In genomic region chr16:31476305-31477219, GRCh38 we compare ENCODE assay signal across 9 cellular contexts. TPM values are rescaled to one million over a fixed set of nuclear protein-coding genes. Genes with fewer than 3 reads are reported as not detected.
A peak's percentile ranks its signal among the peaks of the same experiment; 100 is the strongest.
DNase-seq lines count a peak whose midpoint lies in the region; ATAC-seq, FAIRE-seq and TF ChIP-seq lines count a peak whose summit lies in the region.
"Had no signal": no experiment of that assay in that cellular context is flagged by ENCODE, and none has a peak within 500 bp of the region (broad histone marks: within the 10 kb centered on the region; RNA-seq: fewer than 3 reads in every experiment).

No MANE protein-coding gene starts in this region.

- H3K9ac ChIP-seq in K562 (ENCODE audit: insufficient read depth in 1 of 2, low read depth in 2 of 2, low read length in 2 of 2) (peak overlapping the region; percentile 76 to 90), mesenchymal stem cell (ENCODE audit: low read length) (no peak overlapping the region)

- in situ Hi-C loops in K562 (cut with MboI), result no loop called here

- H2BK12ac ChIP-seq in mesenchymal stem cell (ENCODE audit: low read length in 2 of 2), result no peak overlapping the region

- TF ChIP-seq RAD21 in K562 (CRISPR knock-in tag; conservative IDR thresholded peaks at IDR 0.05 in 1 of 2, IDR thresholded peaks at IDR 0.05 in 1 of 2), result no peak

- H2BK5ac ChIP-seq in mesenchymal stem cell (ENCODE audit: low read depth, low read length, poor library complexity, severe bottlenecking), result no peak overlapping the region

- no peak overlapping the region for H4K91ac ChIP-seq in mesenchymal stem cell (ENCODE audit: low read length)

- POLR2A ChIA-PET in K562 (lab: Yijun Ruan, JAX), result interaction anchor here (0.6 to 2.1 kb wide), 7 partner anchors 10 to 918 kb away, joined by 3 to 13 read pairs (median 4); partner anchors contain the start of gene ZNF764

- TF ChIP-seq POLR2A in GM12891 (IDR thresholded peaks at IDR 0.05; ENCODE audit: low read depth, low read length), result no peak
- no peak for TF ChIP-seq POLR2A in K562 (conservative IDR thresholded peaks at IDR 0.05)

- CTCF ChIA-PET in K562 (lab: Yijun Ruan, JAX; ENCODE audit: low intra/inter-chr PET ratio), result no interaction called here

- H3K79me2 ChIP-seq in K562 (ENCODE audit: control insufficient read depth, insufficient read depth, low read length), result no peaks in the 10 kb centered on the region

- H2AFZ ChIP-seq in K562 (ENCODE audit: low read depth, low read length) (peak overlapping the region; percentile 93), mesenchymal stem cell (ENCODE audit: low read depth, low read length) (no peak overlapping the region)

- H3K4me3 ChIP-seq in K562 (peak overlapping the region; percentile 51), mesenchymal stem cell (ENCODE audit: insufficient read depth in 1 of 2, low read depth in 1 of 2, low read length in 2 of 2) (no peak overlapping the region), foreskin fibroblast (ENCODE audit: low read depth in 1 of 2, low read length in 2 of 2) (no peak overlapping the region)

- H3K36me3 ChIP-seq in K562 (ENCODE audit: control insufficient read depth, insufficient read depth, low read length) (no peaks in the 10 kb centered on the region), mesenchymal stem cell (ENCODE audit: control insufficient read depth in 1 of 2, insufficient read depth in 2 of 2, low read depth in 1 of 2, low read length in 2 of 2) (peaks cover 51 to 59% of the 10 kb centered on the region in 2 experiments)

- peak overlapping the region in 1 of 2 experiments; percentile 75 for H3K18ac ChIP-seq in mesenchymal stem cell (ENCODE audit: low read depth in 1 of 2, low read length in 2 of 2)

- H2BK120ac ChIP-seq in mesenchymal stem cell (ENCODE audit: low read depth, low read length), result no peak overlapping the region

- peak overlapping the region; percentile 85 for H3K4me2 ChIP-seq in K562 (ENCODE audit: insufficient read depth, low read length)
- H3K4me2 ChIP-seq in mesenchymal stem cell (ENCODE audit: low read length, poor library complexity, severe bottlenecking), result no peak overlapping the region

- DNase-seq in GM12891 (ENCODE audit: insufficient read length, low spot score) (peak; percentile 87), T-helper 22 cell (ENCODE audit: low read depth) (peak; percentile 78), K562 (ENCODE audit: extremely low read depth in 1 of 4, low spot score in 3 of 4) (peak; percentile 87 to 94 (median 91)), mesenchymal stem cell (peak; percentile 23), foreskin fibroblast (no peak)
- peak; percentile 82 to 84 for DNase-seq in stimulated activated CD8-positive, alpha-beta memory T cell treated with anti-CD3 and anti-CD28 coated beads, Interleukin-4, amount 100 ng/mL, for 1 hour (ENCODE audit: low read depth in 2 of 2, low spot score in 1 of 2)
- DNase-seq: IMR-90 had no signal

- H3K9me1 ChIP-seq in K562 (ENCODE audit: control insufficient read depth, insufficient read depth, low read length), result no peaks in the 10 kb centered on the region

- peak overlapping the region; percentile 7 for H2BK15ac ChIP-seq in mesenchymal stem cell (ENCODE audit: low read depth, poor library complexity, severe bottlenecking)

- 25% methylated on average over 25 of the region's 68 CpGs for WGBS in K562 (ENCODE audit: insufficient coverage, low coverage, missing lambda C conversion rate)
- 34% methylated on average over 57 of the region's 68 CpGs for WGBS in mesenchymal stem cell

- H4K8ac ChIP-seq in mesenchymal stem cell (ENCODE audit: low read length), result peak overlapping the region; percentile 45

- no peaks in the 10 kb centered on the region for H3K9me3 ChIP-seq in K562 (replicated peaks; ENCODE audit: control insufficient read depth, insufficient read depth, low read depth, low read length)
- H3K9me3 ChIP-seq in mesenchymal stem cell (ENCODE audit: control insufficient read depth, low read length), result no peaks in the 10 kb centered on the region

- ATAC-seq in HG03066 (IDR thresholded peaks at IDR 0.05; ENCODE audit: low read depth, unreplicated experiment), result peak; percentile 53
- peak; percentile 78 for ATAC-seq in K562
- no peak for ATAC-seq in HG02884 (IDR thresholded peaks at IDR 0.05; ENCODE audit: unreplicated experiment)

- peak overlapping the region in 1 of 2 experiments; percentile 17 for H3K4ac ChIP-seq in mesenchymal stem cell (ENCODE audit: low read depth in 1 of 2, low read length in 2 of 2)

- FAIRE-seq in GM12891 (lab: Jason Lieb, UNC) (no peak), K562 (lab: Jason Lieb, UNC) (no peak)

- H3K23ac ChIP-seq in mesenchymal stem cell (ENCODE audit: low read length in 2 of 2), result no peak overlapping the region

- H2AK5ac ChIP-seq in mesenchymal stem cell (ENCODE audit: low read length, severe bottlenecking), result no peak overlapping the region

- H3K27ac ChIP-seq in K562 (ENCODE audit: extremely low read depth, low read depth, low read length) (peak overlapping the region; percentile 89), mesenchymal stem cell (ENCODE audit: low read length, poor library complexity, severe bottlenecking) (no peak overlapping the region)

- H4K20me1 ChIP-seq in K562 (replicated peaks; ENCODE audit: control insufficient read depth, insufficient read depth, low read length), result no peaks in the 10 kb centered on the region

- intact Hi-C loops in K562 (cut with micrococcal nuclease), result no loop called here

- H3K4me1 ChIP-seq in K562 (replicated peaks in 1 of 2; ENCODE audit: control insufficient read depth in 2 of 2, insufficient read depth in 2 of 2, low read length in 2 of 2) (peaks cover 41 to 74% of the 10 kb centered on the region in 2 experiments), mesenchymal stem cell (ENCODE audit: control insufficient read depth, insufficient read depth, low read depth, low read length) (peaks cover 23% of the 10 kb centered on the region)

- no peak for TF ChIP-seq EP300 in K562 (IDR thresholded peaks at IDR 0.05; ENCODE audit: low read length)

- BruUV-seq in K562 (replicated peaks; lab: Mats Ljungman, UMichigan), result TSS peak; percentile 68

- H3K27me3 ChIP-seq in K562 (ENCODE audit: control insufficient read depth in 2 of 2, insufficient read depth in 2 of 2, low read length in 2 of 2) (no peaks in the 10 kb centered on the region), mesenchymal stem cell (ENCODE audit: control insufficient read depth in 1 of 2, insufficient read depth in 1 of 2, low read length in 2 of 2) (peaks cover 0 to 6% of the 10 kb centered on the region in 2 experiments)

- TF ChIP-seq CTCF in K562 (IDR thresholded peaks at IDR 0.05 in 2 of 3, conservative IDR thresholded peaks at IDR 0.05 in 1 of 3; ENCODE audit: insufficient read depth in 2 of 3, low read depth in 1 of 3, low read length in 3 of 3), result no peak
- no peak for TF ChIP-seq CTCF in foreskin fibroblast (IDR thresholded peaks at IDR 0.05; ENCODE audit: low read depth, low read length)

- no peak overlapping the region for H3K14ac ChIP-seq in mesenchymal stem cell (ENCODE audit: low read length in 2 of 2)

- peaks cover 13% of the 10 kb centered on the region for H3K79me1 ChIP-seq in mesenchymal stem cell (replicated peaks; ENCODE audit: low read length, poor library complexity, severe bottlenecking)

RNA-seq across cellular contexts. Expression of gene TGFB1I1, which starts 4.6 kb away (rescaled TPM):
- 1.5 TPM for polyA plus RNA-seq in GM12891 (2012; ENCODE audit: low read depth, missing spikeins)
- 0.44 and 0.81 TPM in 2 replicates for total RNA-seq in K562 (2011; cell fraction: chromatin; rRNA removed; ENCODE audit: low replicate concordance)
- 1.2 and 1.4 TPM in 2 replicates for total RNA-seq in K562 (2011; cell fraction: nucleolus; rRNA removed)
- total RNA-seq in K562 (2011; cell fraction: nucleoplasm; rRNA removed), result 0.73 and 0.92 TPM in 2 replicates
- total RNA-seq in K562 (2014; rRNA removed), result 0.53 and 0.91 TPM in 2 replicates
- 0.11 and 0.29 TPM in 2 replicates for total RNA-seq in K562 (2014; rRNA removed; fragmentation: Illumina TruSeq; extraction: Trizol)
- 0.25 and 0.26 TPM in 2 replicates for total RNA-seq in K562 (2015; rRNA removed; fragmentation: Illumina TruSeq; extraction: Trizol)
- total RNA-seq in K562 (2021), result 0.64 and 0.85 TPM in 2 replicates
- polyA plus RNA-seq in K562 (2011; rRNA removed), result 0.04 and 0.08 TPM in 2 replicates
- 0.25 and 0.67 TPM in 2 replicates for polyA plus RNA-seq in K562 (2011; cell fraction: cytosol; rRNA removed)
- polyA plus RNA-seq in K562 (2011; cell fraction: nucleus; rRNA removed), result 0.22 and 0.28 TPM in 2 replicates
- polyA plus RNA-seq in K562 (2012), result 0.72 and 1.9 TPM in 2 replicates
- polyA plus RNA-seq in K562 (2014; fragmentation: Illumina TruSeq; extraction: Trizol), result 0.62 and 0.73 TPM in 2 replicates
- under 1 TPM; 0.06 TPM for polyA plus RNA-seq in K562 (2014; fragmentation: Nextera tagmentation; extraction: Ambion mirVana)
- polyA plus RNA-seq in K562 (2014; rRNA removed), result 0.19 and 0.54 TPM in 2 replicates
- polyA minus RNA-seq in K562 (2011; rRNA and poly(A)+ RNA removed), result not detected in 2 replicates
- polyA minus RNA-seq in K562 (2011; cell fraction: cytosol; rRNA and poly(A)+ RNA removed), result 1.4 TPM in 1 of 2 replicates, not detected in the other
- polyA minus RNA-seq in K562 (2011; cell fraction: nucleus; rRNA and poly(A)+ RNA removed), result 0.22 TPM in 1 of 2 replicates, not detected in the other
- 125 TPM for polyA plus RNA-seq in mesenchymal stem cell (2013, experiment 1 of 2)
- 118 TPM for polyA plus RNA-seq in mesenchymal stem cell (2013, experiment 2 of 2)

RNA-seq across cellular contexts. Expression of gene SLC5A2, which starts 6.4 kb away (rescaled TPM):
- 0.26 TPM for polyA plus RNA-seq in GM12891 (2012; ENCODE audit: low read depth, missing spikeins)
- total RNA-seq in K562 (2011; cell fraction: chromatin; rRNA removed; ENCODE audit: low replicate concordance), result not detected in 2 replicates
- not detected in 2 replicates for total RNA-seq in K562 (2011; cell fraction: nucleolus; rRNA removed)
- not detected in 2 replicates for total RNA-seq in K562 (2011; cell fraction: nucleoplasm; rRNA removed)
- not detected in 2 replicates for total RNA-seq in K562 (2014; rRNA removed)
- not detected in 2 replicates for total RNA-seq in K562 (2014; rRNA removed; fragmentation: Illumina TruSeq; extraction: Trizol)
- not detected in 2 replicates for total RNA-seq in K562 (2015; rRNA removed; fragmentation: Illumina TruSeq; extraction: Trizol)
- 0.07 TPM in 1 of 2 replicates, not detected in the other for total RNA-seq in K562 (2021)
- polyA plus RNA-seq in K562 (2011; rRNA removed), result not detected in 2 replicates
- 0.03 TPM in 1 of 2 replicates, not detected in the other for polyA plus RNA-seq in K562 (2011; cell fraction: cytosol; rRNA removed)
- not detected in 2 replicates for polyA plus RNA-seq in K562 (2011; cell fraction: nucleus; rRNA removed)
- polyA plus RNA-seq in K562 (2012), result 0.56 and 2.4 TPM in 2 replicates
- polyA plus RNA-seq in K562 (2014; fragmentation: Illumina TruSeq; extraction: Trizol), result not detected in 2 replicates
- 1 to 10 TPM; 2.2 to 2.7 TPM for polyA plus RNA-seq in K562 (2014; fragmentation: Nextera tagmentation; extraction: Ambion mirVana)
- polyA plus RNA-seq in K562 (2014; rRNA removed), result not detected in 2 replicates
- not detected in 2 replicates for polyA minus RNA-seq in K562 (2011; rRNA and poly(A)+ RNA removed)
- polyA minus RNA-seq in K562 (2011; cell fraction: cytosol; rRNA and poly(A)+ RNA removed), result not detected in 2 replicates
- polyA minus RNA-seq in K562 (2011; cell fraction: nucleus; rRNA and poly(A)+ RNA removed), result not detected in 2 replicates
- polyA plus RNA-seq in mesenchymal stem cell (2013, experiment 1 of 2), result not detected
- polyA plus RNA-seq in mesenchymal stem cell (2013, experiment 2 of 2), result not detected
- total RNA-seq: IMR-90 had no signal
- polyA plus RNA-seq: IMR-90 had no signal

RNA-seq across cellular contexts. Expression of gene ARMC5, which starts 17.3 kb away (rescaled TPM):
- 7.6 TPM for polyA plus RNA-seq in GM12891 (2012; ENCODE audit: low read depth, missing spikeins)
- total RNA-seq in K562 (2011; cell fraction: chromatin; rRNA removed; ENCODE audit: low replicate concordance), result 14.5 and 27.5 TPM in 2 replicates
- 22.8 and 23.9 TPM in 2 replicates for total RNA-seq in K562 (2011; cell fraction: nucleolus; rRNA removed)
- total RNA-seq in K562 (2011; cell fraction: nucleoplasm; rRNA removed), result 15.2 and 19.7 TPM in 2 replicates
- 10.3 and 11.8 TPM in 2 replicates for total RNA-seq in K562 (2014; rRNA removed)
- 1.2 and 1.9 TPM in 2 replicates for total RNA-seq in K562 (2014; rRNA removed; fragmentation: Illumina TruSeq; extraction: Trizol)
- total RNA-seq in K562 (2015; rRNA removed; fragmentation: Illumina TruSeq; extraction: Trizol), result 5.0 and 6.6 TPM in 2 replicates
- 13.2 and 13.5 TPM in 2 replicates for total RNA-seq in K562 (2021)
- 2.1 and 5.6 TPM in 2 replicates for polyA plus RNA-seq in K562 (2011; rRNA removed)
- 3.3 and 7.9 TPM in 2 replicates for polyA plus RNA-seq in K562 (2011; cell fraction: cytosol; rRNA removed)
- polyA plus RNA-seq in K562 (2011; cell fraction: nucleus; rRNA removed), result 33.0 and 40.2 TPM in 2 replicates
- polyA plus RNA-seq in K562 (2012), result 8.9 and 9.6 TPM in 2 replicates
- 1.8 and 4.8 TPM in 2 replicates for polyA plus RNA-seq in K562 (2014; fragmentation: Illumina TruSeq; extraction: Trizol)
- polyA plus RNA-seq in K562 (2014; fragmentation: Nextera tagmentation; extraction: Ambion mirVana), result under 1 TPM; 0.11 to 0.17 TPM
- polyA plus RNA-seq in K562 (2014; rRNA removed), result 8.4 and 9.5 TPM in 2 replicates
- polyA minus RNA-seq in K562 (2011; rRNA and poly(A)+ RNA removed), result 1.6 and 2.5 TPM in 2 replicates
- polyA minus RNA-seq in K562 (2011; cell fraction: cytosol; rRNA and poly(A)+ RNA removed), result 4.5 and 6.8 TPM in 2 replicates
- polyA minus RNA-seq in K562 (2011; cell fraction: nucleus; rRNA and poly(A)+ RNA removed), result 5.1 and 8.1 TPM in 2 replicates
- polyA plus RNA-seq in mesenchymal stem cell (2013, experiment 1 of 2), result 5.3 TPM
- 5.0 TPM for polyA plus RNA-seq in mesenchymal stem cell (2013, experiment 2 of 2)

RNA-seq across cellular contexts. Expression of gene RUSF1, which starts 31.6 kb away (rescaled TPM):
- 29.6 TPM for polyA plus RNA-seq in GM12891 (2012; ENCODE audit: low read depth, missing spikeins)
- total RNA-seq in K562 (2011; cell fraction: chromatin; rRNA removed; ENCODE audit: low replicate concordance), result 95.6 and 204 TPM in 2 replicates
- total RNA-seq in K562 (2011; cell fraction: nucleolus; rRNA removed), result 127 and 145 TPM in 2 replicates
- total RNA-seq in K562 (2011; cell fraction: nucleoplasm; rRNA removed), result 113 and 120 TPM in 2 replicates
- total RNA-seq in K562 (2014; rRNA removed), result 27.6 and 35.1 TPM in 2 replicates
- 15.8 and 17.8 TPM in 2 replicates for total RNA-seq in K562 (2014; rRNA removed; fragmentation: Illumina TruSeq; extraction: Trizol)
- total RNA-seq in K562 (2015; rRNA removed; fragmentation: Illumina TruSeq; extraction: Trizol), result 22.9 and 23.4 TPM in 2 replicates
- total RNA-seq in K562 (2021), result 44.1 and 49.8 TPM in 2 replicates
- polyA plus RNA-seq in K562 (2011; rRNA removed), result 46.7 and 74.1 TPM in 2 replicates
- 66.4 and 70.6 TPM in 2 replicates for polyA plus RNA-seq in K562 (2011; cell fraction: cytosol; rRNA removed)
- polyA plus RNA-seq in K562 (2011; cell fraction: nucleus; rRNA removed), result 343 and 373 TPM in 2 replicates
- polyA plus RNA-seq in K562 (2012), result 40.1 and 104 TPM in 2 replicates
- polyA plus RNA-seq in K562 (2014; fragmentation: Illumina TruSeq; extraction: Trizol), result 43.2 and 54.4 TPM in 2 replicates
- under 1 TPM; 0.80 to 0.89 TPM for polyA plus RNA-seq in K562 (2014; fragmentation: Nextera tagmentation; extraction: Ambion mirVana)
- 52.8 and 54.4 TPM in 2 replicates for polyA plus RNA-seq in K562 (2014; rRNA removed)
- polyA minus RNA-seq in K562 (2011; rRNA and poly(A)+ RNA removed), result 35.6 and 38.8 TPM in 2 replicates
- polyA minus RNA-seq in K562 (2011; cell fraction: cytosol; rRNA and poly(A)+ RNA removed), result 36.8 and 41.0 TPM in 2 replicates
- 50.6 and 81.8 TPM in 2 replicates for polyA minus RNA-seq in K562 (2011; cell fraction: nucleus; rRNA and poly(A)+ RNA removed)
- polyA plus RNA-seq in mesenchymal stem cell (2013, experiment 1 of 2), result 41.3 TPM
- 40.4 TPM for polyA plus RNA-seq in mesenchymal stem cell (2013, experiment 2 of 2)

RNA-seq across cellular contexts. Expression of gene ZNF843, which starts 34.0 kb away (rescaled TPM):
- polyA plus RNA-seq in GM12891 (2012; ENCODE audit: low read depth, missing spikeins), result 0.03 TPM
- not detected in 2 replicates for total RNA-seq in K562 (2011; cell fraction: chromatin; rRNA removed; ENCODE audit: low replicate concordance)
- 0.17 TPM in 1 of 2 replicates, not detected in the other for total RNA-seq in K562 (2011; cell fraction: nucleolus; rRNA removed)
- 0.23 TPM in 1 of 2 replicates, not detected in the other for total RNA-seq in K562 (2011; cell fraction: nucleoplasm; rRNA removed)
- not detected in 2 replicates for total RNA-seq in K562 (2014; rRNA removed)
- not detected in 2 replicates for total RNA-seq in K562 (2014; rRNA removed; fragmentation: Illumina TruSeq; extraction: Trizol)
- not detected in 2 replicates for total RNA-seq in K562 (2015; rRNA removed; fragmentation: Illumina TruSeq; extraction: Trizol)
- total RNA-seq in K562 (2021), result 0.13 TPM in 1 of 2 replicates, not detected in the other
- 0.03 and 0.06 TPM in 2 replicates for polyA plus RNA-seq in K562 (2011; rRNA removed)
- 0.04 and 0.12 TPM in 2 replicates for polyA plus RNA-seq in K562 (2011; cell fraction: cytosol; rRNA removed)
- polyA plus RNA-seq in K562 (2011; cell fraction: nucleus; rRNA removed), result 0.04 and 0.06 TPM in 2 replicates
- polyA plus RNA-seq in K562 (2012), result 0.09 and 0.21 TPM in 2 replicates
- 0.04 and 0.07 TPM in 2 replicates for polyA plus RNA-seq in K562 (2014; fragmentation: Illumina TruSeq; extraction: Trizol)
- polyA plus RNA-seq in K562 (2014; fragmentation: Nextera tagmentation; extraction: Ambion mirVana), result under 1 TPM in 1 of 2 experiments, not detected in 1; 0.06 TPM
- not detected in 2 replicates for polyA plus RNA-seq in K562 (2014; rRNA removed)
- 0.03 and 0.04 TPM in 2 replicates for polyA minus RNA-seq in K562 (2011; rRNA and poly(A)+ RNA removed)
- not detected in 2 replicates for polyA minus RNA-seq in K562 (2011; cell fraction: cytosol; rRNA and poly(A)+ RNA removed)
- polyA minus RNA-seq in K562 (2011; cell fraction: nucleus; rRNA and poly(A)+ RNA removed), result not detected in 2 replicates
- polyA plus RNA-seq in mesenchymal stem cell (2013, experiment 1 of 2), result 0.36 TPM
- 0.34 TPM for polyA plus RNA-seq in mesenchymal stem cell (2013, experiment 2 of 2)

Comparison
In these comparisons a context has a peak if more than half of its experiments do, and no peak if none do; other contexts are left out.
1. DNase-seq: peak in GM12891 (single experiment), T-helper 22 cell (single experiment), K562 (4 of 4), mesenchymal stem cell (single experiment) and stimulated activated CD8-positive, alpha-beta memory T cell treated with anti-CD3 and anti-CD28 coated beads, Interleukin-4, amount 100 ng/mL, for 1 hour (2 of 2); none in foreskin fibroblast (0 of 2).